ENCODE assay signal across 8 cellular contexts in the genomic region with DNA sequence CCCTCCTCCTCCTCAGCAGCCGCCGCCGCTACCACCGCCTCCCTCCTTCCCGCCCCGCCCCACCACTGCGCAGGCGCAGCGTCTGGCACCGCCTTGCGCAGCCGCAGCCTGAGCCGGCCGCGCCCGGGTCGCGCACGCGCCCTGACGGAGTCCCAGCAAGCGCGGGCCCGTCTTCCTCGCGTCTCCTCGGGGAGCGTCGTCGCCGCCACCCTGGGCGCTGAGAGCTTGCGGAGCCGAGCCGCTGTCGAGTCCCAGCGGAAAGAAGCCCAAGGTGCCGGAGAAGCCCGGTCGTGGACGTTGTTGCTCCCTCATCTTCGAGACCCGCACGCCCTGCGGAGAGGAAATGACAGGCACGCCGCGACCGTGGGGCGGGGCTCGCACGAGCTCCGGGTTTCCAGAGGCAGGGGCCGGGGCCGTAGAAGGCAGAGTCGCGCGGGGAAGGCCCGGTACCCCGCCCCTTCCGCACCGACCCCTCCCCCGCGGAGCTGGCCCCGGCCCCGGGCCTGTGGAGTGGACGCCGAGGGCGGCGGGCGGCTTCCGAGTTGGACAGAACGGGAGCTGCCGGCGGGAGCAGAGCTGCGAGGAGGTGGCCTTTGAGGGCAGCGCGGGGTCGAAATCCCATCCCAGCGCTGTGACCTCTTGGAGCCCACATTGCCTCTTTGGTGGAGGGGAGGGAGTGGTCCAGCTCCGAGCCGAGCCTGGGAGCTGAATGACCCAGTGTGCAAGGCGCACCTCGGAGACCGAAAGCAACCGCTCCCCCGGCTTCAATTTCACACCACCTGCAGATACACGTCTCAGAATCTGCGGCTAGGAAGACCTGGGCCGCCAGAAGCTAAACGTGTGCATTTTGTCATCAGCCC. TPM values are rescaled to one million over a fixed set of nuclear protein-coding genes. Genes with fewer than 3 reads are reported as not detected.
DNase-seq lines count a peak whose midpoint lies in the region; ATAC-seq and TF ChIP-seq lines count a peak whose summit lies in the region.

No MANE protein-coding gene starts in this region.

- DNase-seq in CD14-positive monocyte (ENCODE audit: low spot score) (peak; percentile 96), NCI-H748 treated with DMSO at 0.1 percent for 48 hours (lab: John Stamatoyannopoulos, UW) (peak; percentile 92), right lobe of liver (peak; percentile 96 to 97 (median 97))
- DNase-seq in activated CD4-positive, alpha-beta T cell treated with anti-CD3 and anti-CD28 coated beads, Interleukin-2, amount 50 U/mL, for 24 hours (ENCODE audit: low read depth in 1 of 2, low spot score in 1 of 2), result peak; percentile 94 to 96
- peak; percentile 97 for DNase-seq in stimulated activated CD4-positive, alpha-beta T cell treated with anti-CD3 and anti-CD28 coated beads, Interleukin-4, amount 100 ng/mL, for 1 hour

- peak; percentile 82 for TF ChIP-seq POLR2A in right lobe of liver (IDR thresholded peaks at IDR 0.05)

- H3K36me3 ChIP-seq in right lobe of liver, result no peaks in the 10 kb centered on the region

- intact Hi-C loops in CD14-positive monocyte (cut with micrococcal nuclease), result loop anchor here in 1 of 2 donors (5.0 kb wide), 1 partner anchor 85 kb away; the partner anchor contains the start of gene RPLP0
- intact Hi-C loops in dendritic cell treated with granulocyte-macrophage colony-stimulating factor and Interleukin-4, amounts not matched to agents 40 ng/mL and 50 ng/mL, for 4 days (cut with micrococcal nuclease), result no loop called here
- intact Hi-C loops in right lobe of liver (cut with DNase I), result no loop called here

- H3K36me3 Mint-ChIP-seq in CD14-positive monocyte, result peaks cover 19 to 37% of the 10 kb centered on the region in 2 donors
- peaks cover 62% of the 10 kb centered on the region for H3K36me3 Mint-ChIP-seq in dendritic cell treated with granulocyte-macrophage colony-stimulating factor and Interleukin-4, amounts not matched to agents 40 ng/mL and 50 ng/mL, for 4 days (ENCODE audit: low read depth)

- peak overlapping the region; percentile 77 to 91 (median 81) for H3K4me3 ChIP-seq in right lobe of liver

- peak overlapping the region; percentile 84 to 95 (median 91) for H3K27ac Mint-ChIP-seq in CD14-positive monocyte
- peak overlapping the region; percentile 83 for H3K27ac Mint-ChIP-seq in dendritic cell treated with granulocyte-macrophage colony-stimulating factor and Interleukin-4, amounts not matched to agents 40 ng/mL and 50 ng/mL, for 4 days

- H3K4me1 ChIP-seq in right lobe of liver, result peaks cover 0 to 34% (median 5%) of the 10 kb centered on the region in 4 donors

- H3K4me1 Mint-ChIP-seq in CD14-positive monocyte, result peaks cover 73% of the 10 kb centered on the region
- H3K4me1 Mint-ChIP-seq in dendritic cell treated with granulocyte-macrophage colony-stimulating factor and Interleukin-4, amounts not matched to agents 40 ng/mL and 50 ng/mL, for 4 days (ENCODE audit: low read depth), result peaks cover 81% of the 10 kb centered on the region

- WGBS in right lobe of liver (ENCODE audit: insufficient coverage, low coverage, low lambda C conversion rate, missing lambda C conversion rate), result 0% methylated on average over 15 of the region's 91 CpGs

- peak overlapping the region; percentile 85 to 93 for H3K4me3 Mint-ChIP-seq in CD14-positive monocyte
- peak overlapping the region; percentile 84 for H3K4me3 Mint-ChIP-seq in dendritic cell treated with granulocyte-macrophage colony-stimulating factor and Interleukin-4, amounts not matched to agents 40 ng/mL and 50 ng/mL, for 4 days

- H3K27me3 ChIP-seq in right lobe of liver, result no peaks in the 10 kb centered on the region

- H3K27ac ChIP-seq in right lobe of liver, result peak overlapping the region; percentile 82 to 91 (median 85)

- ATAC-seq in GM19438 (IDR thresholded peaks at IDR 0.05; ENCODE audit: low read depth, unreplicated experiment), result peak; percentile 40
- peak; percentile 44 for ATAC-seq in HG03571 (IDR thresholded peaks at IDR 0.05; ENCODE audit: unreplicated experiment)
- ATAC-seq in right lobe of liver, result peak; percentile 88 to 93 (median 90)

- no peaks in the 10 kb centered on the region for H3K9me3 ChIP-seq in right lobe of liver

- peaks cover 0 to 5% (median 0%) of the 10 kb centered on the region in 7 donors for H3K9me3 Mint-ChIP-seq in CD14-positive monocyte
- H3K9me3 Mint-ChIP-seq in dendritic cell treated with granulocyte-macrophage colony-stimulating factor and Interleukin-4, amounts not matched to agents 40 ng/mL and 50 ng/mL, for 4 days, result no peaks in the 10 kb centered on the region

- TF ChIP-seq CTCF in CD14-positive monocyte (IDR thresholded peaks at IDR 0.05) (no peak), right lobe of liver (IDR thresholded peaks at IDR 0.05) (no peak)

- no peaks in the 10 kb centered on the region for H3K27me3 Mint-ChIP-seq in CD14-positive monocyte (ENCODE audit: low read depth in 3 of 3)
- H3K27me3 Mint-ChIP-seq in dendritic cell treated with granulocyte-macrophage colony-stimulating factor and Interleukin-4, amounts not matched to agents 40 ng/mL and 50 ng/mL, for 4 days, result no peaks in the 10 kb centered on the region

RNA-seq across cellular contexts. Expression of gene RAB35, which starts 0.5 kb away (rescaled TPM):
- 10 to 100 TPM; 20.4 to 21.6 TPM for polyA plus RNA-seq in CD14-positive monocyte
- total RNA-seq in right lobe of liver, result 10 to 100 TPM; 11.7 to 22.1 (median 14.7) TPM

Comparison
In these comparisons a context has a peak if more than half of its experiments do, and no peak if none do; other contexts are left out.
1. Peak in every context shown above with its lines: DNase-seq, ATAC-seq, H3K4me3 ChIP-seq and H3K27ac ChIP-seq.